10 cellular contexts compared by ENCODE assay signal in genomic region chr2:102070058-102070642, GRCh38.
DNase-seq lines count a peak whose midpoint lies in the region; ATAC-seq and TF ChIP-seq lines count a peak whose summit lies in the region.
"Had no signal": no experiment of that assay in that cellular context is flagged by ENCODE, and none has a peak within 500 bp of the region (broad histone marks: within the 10 kb centered on the region; RNA-seq: fewer than 3 reads in every experiment).

No MANE protein-coding gene starts in this region.

- TF ChIP-seq CTCF in breast epithelium (IDR thresholded peaks at IDR 0.05) (no peak), mammary epithelial cell (conservative IDR thresholded peaks at IDR 0.05 in 1 of 2, IDR thresholded peaks at IDR 0.05 in 1 of 2; ENCODE audit: extremely low read depth in 1 of 2, insufficient read depth in 1 of 2, low read depth in 1 of 2, low read length in 2 of 2) (no peak)

- 91% methylated on average over 6 of the region's 8 CpGs for WGBS in mammary epithelial cell (ENCODE audit: low coverage, missing lambda C conversion rate)
- WGBS in aorta, 2 donors: 12 to 13% methylated on average over 8 of the region's 8 CpGs

- DNase-seq in breast epithelium (ENCODE audit: low spot score in 2 of 2) (peak in 1 of 2 donors; percentile 74), mammary epithelial cell (no peak), fibroblast of peridontal ligament (ENCODE audit: extremely low read depth) (peak; percentile 93), aorta (peak; percentile 94), NCI-H1694 treated with DMSO at 0.1 percent for 48 hours (lab: John Stamatoyannopoulos, UW) (no peak), CD1c-positive myeloid dendritic cell (ENCODE audit: extremely low spot score) (no peak), cerebellar cortex (ENCODE audit: low spot score) (no peak)
- DNase-seq: SJCRH30; stimulated activated CD4-positive, alpha-beta T cell treated with anti-CD3 and anti-CD28 coated beads, Interleukin-12 subunit alpha, Interleukin-12 subunit beta, amount 100 ng/mL, for 4 hours had no signal

- H2AFZ ChIP-seq in mammary epithelial cell (ENCODE audit: low read depth, low read length): no peak overlapping the region

- H3K9ac ChIP-seq in mammary epithelial cell (ENCODE audit: insufficient read depth, low read length): no peak overlapping the region
- peak overlapping the region; percentile 8 for H3K9ac ChIP-seq in mucosa of stomach (ENCODE audit: low read length)

- intact Hi-C loops in breast epithelium (cut with DNase I; ENCODE audit: low total_unique reads): no loop called here
- intact Hi-C loops in mammary epithelial cell (cut with micrococcal nuclease): no loop called here
- intact Hi-C loops in aorta (cut with DNase I): loop anchor here (5.0 kb wide), 2 partner anchors 72 to 97 kb away; partner anchors contain the start of gene IL1R1 (in 1 of the 2)

- H3K27me3 ChIP-seq in breast epithelium: no peaks in the 10 kb centered on the region
- no peaks in the 10 kb centered on the region for H3K27me3 ChIP-seq in mammary epithelial cell (ENCODE audit: insufficient read depth, low read length)
- H3K27me3 ChIP-seq in mucosa of stomach (ENCODE audit: control insufficient read depth, insufficient read depth, low read length): no peaks in the 10 kb centered on the region
- H3K27me3 ChIP-seq in aorta (ENCODE audit: control insufficient read depth in 1 of 2, insufficient read depth in 2 of 2, low read length in 1 of 2): no peaks in the 10 kb centered on the region
- H3K27me3 ChIP-seq: SJCRH30 had no signal

- peak; percentile 94 for ATAC-seq in aorta (ENCODE audit: low FRiP score)

- CTCF ChIA-PET in mammary epithelial cell (lab: Charles Lee; ENCODE audit: low non-redundant PET): no interaction called here

- H3K4me2 ChIP-seq in mammary epithelial cell (ENCODE audit: insufficient read depth, low read depth, low read length): no peak overlapping the region

- dilution Hi-C loops in mammary epithelial cell (cut with HindIII; ENCODE audit: low sequenced_read_pairs): no loop called here

- H3K27ac ChIP-seq in breast epithelium (peak overlapping the region; percentile 75 to 81), mammary epithelial cell (ENCODE audit: insufficient read depth, low read depth, low read length) (no peak overlapping the region), aorta (ENCODE audit: low read depth in 1 of 2, low read length in 2 of 2) (peak overlapping the region; percentile 61 to 82)
- H3K27ac ChIP-seq: SJCRH30 had no signal

- no peaks in the 10 kb centered on the region for H3K36me3 ChIP-seq in breast epithelium
- no peaks in the 10 kb centered on the region for H3K36me3 ChIP-seq in mammary epithelial cell (ENCODE audit: insufficient read depth, low read length)
- H3K36me3 ChIP-seq in mucosa of stomach (ENCODE audit: control insufficient read depth, insufficient read depth, low read length): no peaks in the 10 kb centered on the region
- no peaks in the 10 kb centered on the region for H3K36me3 ChIP-seq in aorta (ENCODE audit: control insufficient read depth in 1 of 2, insufficient read depth in 2 of 2, low read length in 1 of 2)
- H3K36me3 ChIP-seq: SJCRH30 had no signal

- TF ChIP-seq POLR2A in breast epithelium (IDR thresholded peaks at IDR 0.05): no peak

- H4K20me1 ChIP-seq in mammary epithelial cell (ENCODE audit: insufficient read depth, low read length): no peaks in the 10 kb centered on the region

- H3K9me3 ChIP-seq in breast epithelium: no peaks in the 10 kb centered on the region
- H3K9me3 ChIP-seq in mammary epithelial cell (replicated peaks; ENCODE audit: insufficient read depth, low read length): peaks cover 9% of the 10 kb centered on the region
- H3K9me3 ChIP-seq in mucosa of stomach (ENCODE audit: control insufficient read depth, low read length): no peaks in the 10 kb centered on the region
- H3K9me3 ChIP-seq in aorta (ENCODE audit: control insufficient read depth, low read length): no peaks in the 10 kb centered on the region
- H3K9me3 ChIP-seq: SJCRH30 had no signal

- peaks cover 0 to 6% of the 10 kb centered on the region in 2 donors for H3K4me1 ChIP-seq in breast epithelium
- peaks cover 12% of the 10 kb centered on the region for H3K4me1 ChIP-seq in mammary epithelial cell (ENCODE audit: insufficient read depth, low read length)
- H3K4me1 ChIP-seq in mucosa of stomach (ENCODE audit: control insufficient read depth, insufficient read depth, low read length): peaks cover 22% of the 10 kb centered on the region
- H3K4me1 ChIP-seq in aorta (ENCODE audit: control insufficient read depth in 1 of 2, insufficient read depth in 2 of 2, low read length in 2 of 2): peaks cover 0 to 3% of the 10 kb centered on the region in 2 donors
- H3K4me1 ChIP-seq: SJCRH30 had no signal

- no TSS peak for BruUV-seq in mammary epithelial cell (replicated peaks; lab: Mats Ljungman, UMichigan)

- H3K4me3 ChIP-seq in breast epithelium (no peak overlapping the region), mammary epithelial cell (replicated peaks in 1 of 3; ENCODE audit: insufficient read depth in 1 of 3, low read depth in 2 of 3, low read length in 3 of 3) (no peak overlapping the region), mucosa of stomach (ENCODE audit: low read length) (no peak overlapping the region), aorta (ENCODE audit: low read length in 2 of 2) (no peak overlapping the region)
- H3K4me3 ChIP-seq: SJCRH30 had no signal

- in situ Hi-C loops in mammary epithelial cell (cut with MboI; ENCODE audit: low sequenced_read_pairs in 2 of 2): no loop called here

- H3K79me2 ChIP-seq in mammary epithelial cell (ENCODE audit: insufficient read depth, low read length): no peaks in the 10 kb centered on the region

Comparison
In these comparisons a context has a peak if more than half of its experiments do, and no peak if none do; other contexts are left out.
1. DNase-seq: peak in fibroblast of peridontal ligament (single experiment) and aorta (2 of 2); none in mammary epithelial cell (single experiment), NCI-H1694 treated with DMSO at 0.1 percent for 48 hours (single experiment), CD1c-positive myeloid dendritic cell (single experiment) and cerebellar cortex (single experiment).
2. intact Hi-C loops: an anchor here in aorta (5.0 kb wide); none called in breast epithelium and mammary epithelial cell.